1 cellular context compared by ENCODE assay signal in genomic region chr1:205077934-205078311, GRCh38.
TF ChIP-seq lines count a peak whose summit lies in the region.

No MANE protein-coding gene starts in this region.

TF ChIP-seq in GM23338, 12 proteins besides CTCF, POLR2A, EP300 and RAD21 (continued from another document):
- TF ChIP-seq ZNF462 (CRISPR knock-in tag; IDR thresholded peaks at IDR 0.05), result no peak
- TF ChIP-seq JUNB (IDR thresholded peaks at IDR 0.05; ENCODE audit: unreplicated experiment), result no peak
- no peak for TF ChIP-seq CREB1 (CRISPR knock-in tag; IDR thresholded peaks at IDR 0.05; ENCODE audit: low read depth)
- no peak for TF ChIP-seq ZNF331 (CRISPR knock-in tag; IDR thresholded peaks at IDR 0.05; ENCODE audit: low read depth)
- no peak for TF ChIP-seq STAT1 (IDR thresholded peaks at IDR 0.05; ENCODE audit: unreplicated experiment)
